1 cellular context compared by ENCODE assay signal in the genomic region with DNA sequence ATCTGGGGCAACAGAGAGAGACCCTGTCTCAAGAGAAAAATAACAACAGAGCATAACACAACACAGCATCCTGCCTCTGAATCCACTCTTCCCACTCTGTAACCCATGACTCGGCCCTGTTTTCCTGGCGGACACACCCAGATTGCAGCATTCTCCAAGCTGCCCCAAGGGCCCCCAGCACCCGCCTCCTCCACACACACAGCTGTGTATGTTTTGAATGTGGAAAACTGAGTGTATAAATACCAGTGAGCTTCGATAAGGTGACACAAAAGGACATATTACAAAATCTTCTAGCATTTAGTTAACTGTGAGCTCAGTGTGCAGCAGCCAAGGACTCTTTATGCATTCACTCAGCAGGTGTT.
A peak's percentile ranks its signal among the peaks of the same experiment; 100 is the strongest.
TF ChIP-seq lines count a peak whose summit lies in the region.

No MANE protein-coding gene starts in this region.

TF ChIP-seq in HepG2, 621 proteins besides CTCF, POLR2A, EP300 and RAD21 (continued from another document and continues in another):
- TF ChIP-seq, protein P1, sequence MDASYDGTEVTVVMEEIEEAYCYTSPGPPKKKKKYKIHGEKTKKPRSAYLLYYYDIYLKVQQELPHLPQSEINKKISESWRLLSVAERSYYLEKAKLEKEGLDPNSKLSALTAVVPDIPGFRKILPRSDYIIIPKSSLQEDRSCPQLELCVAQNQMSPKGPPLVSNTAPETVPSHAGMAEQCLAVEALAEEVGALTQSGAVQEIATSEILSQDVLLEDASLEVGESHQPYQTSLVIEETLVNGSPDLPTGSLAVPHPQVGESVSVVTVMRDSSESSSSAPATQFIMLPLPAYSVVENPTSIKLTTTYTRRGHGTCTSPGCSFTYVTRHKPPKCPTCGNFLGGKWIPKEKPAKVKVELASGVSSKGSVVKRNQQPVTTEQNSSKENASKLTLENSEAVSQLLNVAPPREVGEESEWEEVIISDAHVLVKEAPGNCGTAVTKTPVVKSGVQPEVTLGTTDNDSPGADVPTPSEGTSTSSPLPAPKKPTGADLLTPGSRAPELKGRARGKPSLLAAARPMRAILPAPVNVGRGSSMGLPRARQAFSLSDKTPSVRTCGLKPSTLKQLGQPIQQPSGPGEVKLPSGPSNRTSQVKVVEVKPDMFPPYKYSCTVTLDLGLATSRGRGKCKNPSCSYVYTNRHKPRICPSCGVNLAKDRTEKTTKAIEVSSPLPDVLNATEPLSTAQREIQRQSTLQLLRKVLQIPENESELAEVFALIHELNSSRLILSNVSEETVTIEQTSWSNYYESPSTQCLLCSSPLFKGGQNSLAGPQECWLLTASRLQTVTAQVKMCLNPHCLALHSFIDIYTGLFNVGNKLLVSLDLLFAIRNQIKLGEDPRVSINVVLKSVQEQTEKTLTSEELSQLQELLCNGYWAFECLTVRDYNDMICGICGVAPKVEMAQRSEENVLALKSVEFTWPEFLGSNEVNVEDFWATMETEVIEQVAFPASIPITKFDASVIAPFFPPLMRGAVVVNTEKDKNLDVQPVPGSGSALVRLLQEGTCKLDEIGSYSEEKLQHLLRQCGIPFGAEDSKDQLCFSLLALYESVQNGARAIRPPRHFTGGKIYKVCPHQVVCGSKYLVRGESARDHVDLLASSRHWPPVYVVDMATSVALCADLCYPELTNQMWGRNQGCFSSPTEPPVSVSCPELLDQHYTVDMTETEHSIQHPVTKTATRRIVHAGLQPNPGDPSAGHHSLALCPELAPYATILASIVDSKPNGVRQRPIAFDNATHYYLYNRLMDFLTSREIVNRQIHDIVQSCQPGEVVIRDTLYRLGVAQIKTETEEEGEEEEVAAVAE (CRISPR knock-in tag; IDR thresholded peaks at IDR 0.05; ENCODE audit: borderline replicate concordance): no peak
- no peak for TF ChIP-seq PHF21A (CRISPR knock-in tag; IDR thresholded peaks at IDR 0.05)
- TF ChIP-seq TBX3 (IDR thresholded peaks at IDR 0.05; ENCODE audit: borderline replicate concordance): 0 out of 2 replicates have a peak, but pooled peaks have one; percentile 20
- TF ChIP-seq, protein P2, sequence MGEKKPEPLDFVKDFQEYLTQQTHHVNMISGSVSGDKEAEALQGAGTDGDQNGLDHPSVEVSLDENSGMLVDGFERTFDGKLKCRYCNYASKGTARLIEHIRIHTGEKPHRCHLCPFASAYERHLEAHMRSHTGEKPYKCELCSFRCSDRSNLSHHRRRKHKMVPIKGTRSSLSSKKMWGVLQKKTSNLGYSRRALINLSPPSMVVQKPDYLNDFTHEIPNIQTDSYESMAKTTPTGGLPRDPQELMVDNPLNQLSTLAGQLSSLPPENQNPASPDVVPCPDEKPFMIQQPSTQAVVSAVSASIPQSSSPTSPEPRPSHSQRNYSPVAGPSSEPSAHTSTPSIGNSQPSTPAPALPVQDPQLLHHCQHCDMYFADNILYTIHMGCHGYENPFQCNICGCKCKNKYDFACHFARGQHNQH (CRISPR knock-in tag; IDR thresholded peaks at IDR 0.05): peak; percentile 37; the same call in 1 of the 2 replicates
- no peak for TF ChIP-seq MBNL3 (CRISPR knock-in tag; conservative IDR thresholded peaks at IDR 0.05)
- TF ChIP-seq, protein P3, sequence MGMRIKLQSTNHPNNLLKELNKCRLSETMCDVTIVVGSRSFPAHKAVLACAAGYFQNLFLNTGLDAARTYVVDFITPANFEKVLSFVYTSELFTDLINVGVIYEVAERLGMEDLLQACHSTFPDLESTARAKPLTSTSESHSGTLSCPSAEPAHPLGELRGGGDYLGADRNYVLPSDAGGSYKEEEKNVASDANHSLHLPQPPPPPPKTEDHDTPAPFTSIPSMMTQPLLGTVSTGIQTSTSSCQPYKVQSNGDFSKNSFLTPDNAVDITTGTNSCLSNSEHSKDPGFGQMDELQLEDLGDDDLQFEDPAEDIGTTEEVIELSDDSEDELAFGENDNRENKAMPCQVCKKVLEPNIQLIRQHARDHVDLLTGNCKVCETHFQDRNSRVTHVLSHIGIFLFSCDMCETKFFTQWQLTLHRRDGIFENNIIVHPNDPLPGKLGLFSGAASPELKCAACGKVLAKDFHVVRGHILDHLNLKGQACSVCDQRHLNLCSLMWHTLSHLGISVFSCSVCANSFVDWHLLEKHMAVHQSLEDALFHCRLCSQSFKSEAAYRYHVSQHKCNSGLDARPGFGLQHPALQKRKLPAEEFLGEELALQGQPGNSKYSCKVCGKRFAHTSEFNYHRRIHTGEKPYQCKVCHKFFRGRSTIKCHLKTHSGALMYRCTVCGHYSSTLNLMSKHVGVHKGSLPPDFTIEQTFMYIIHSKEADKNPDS (CRISPR knock-in tag; IDR thresholded peaks at IDR 0.05): no peak
- TF ChIP-seq, protein P4, sequence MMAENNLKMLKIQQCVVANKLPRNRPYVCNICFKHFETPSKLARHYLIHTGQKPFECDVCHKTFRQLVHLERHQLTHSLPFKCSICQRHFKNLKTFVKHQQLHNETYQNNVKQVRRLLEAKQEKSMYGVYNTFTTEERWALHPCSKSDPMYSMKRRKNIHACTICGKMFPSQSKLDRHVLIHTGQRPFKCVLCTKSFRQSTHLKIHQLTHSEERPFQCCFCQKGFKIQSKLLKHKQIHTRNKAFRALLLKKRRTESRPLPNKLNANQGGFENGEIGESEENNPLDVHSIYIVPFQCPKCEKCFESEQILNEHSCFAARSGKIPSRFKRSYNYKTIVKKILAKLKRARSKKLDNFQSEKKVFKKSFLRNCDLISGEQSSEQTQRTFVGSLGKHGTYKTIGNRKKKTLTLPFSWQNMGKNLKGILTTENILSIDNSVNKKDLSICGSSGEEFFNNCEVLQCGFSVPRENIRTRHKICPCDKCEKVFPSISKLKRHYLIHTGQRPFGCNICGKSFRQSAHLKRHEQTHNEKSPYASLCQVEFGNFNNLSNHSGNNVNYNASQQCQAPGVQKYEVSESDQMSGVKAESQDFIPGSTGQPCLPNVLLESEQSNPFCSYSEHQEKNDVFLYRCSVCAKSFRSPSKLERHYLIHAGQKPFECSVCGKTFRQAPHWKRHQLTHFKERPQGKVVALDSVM (CRISPR knock-in tag; IDR thresholded peaks at IDR 0.05): no peak
- TF ChIP-seq ZNF3 (CRISPR knock-in tag; IDR thresholded peaks at IDR 0.05): no peak
- no peak for TF ChIP-seq ZNF761 (CRISPR knock-in tag; conservative IDR thresholded peaks at IDR 0.05)
- TF ChIP-seq HDAC6 (IDR thresholded peaks at IDR 0.05; ENCODE audit: low read depth, low read length): no peak
- TF ChIP-seq ZFP36L1 (CRISPR knock-in tag; IDR thresholded peaks at IDR 0.05): no peak
- no peak for TF ChIP-seq EZH2 (conservative IDR thresholded peaks at IDR 0.05; ENCODE audit: low read depth, low read length)
- TF ChIP-seq ZSCAN30 (CRISPR knock-in tag; IDR thresholded peaks at IDR 0.05): no peak
- TF ChIP-seq TARDBP (CRISPR knock-in tag; IDR thresholded peaks at IDR 0.05): 0 out of 2 replicates have a peak, but pooled peaks have one; percentile 24
- TF ChIP-seq ZNF841 (CRISPR knock-in tag; IDR thresholded peaks at IDR 0.05; ENCODE audit: borderline replicate concordance): no peak
- TF ChIP-seq, protein P5, sequence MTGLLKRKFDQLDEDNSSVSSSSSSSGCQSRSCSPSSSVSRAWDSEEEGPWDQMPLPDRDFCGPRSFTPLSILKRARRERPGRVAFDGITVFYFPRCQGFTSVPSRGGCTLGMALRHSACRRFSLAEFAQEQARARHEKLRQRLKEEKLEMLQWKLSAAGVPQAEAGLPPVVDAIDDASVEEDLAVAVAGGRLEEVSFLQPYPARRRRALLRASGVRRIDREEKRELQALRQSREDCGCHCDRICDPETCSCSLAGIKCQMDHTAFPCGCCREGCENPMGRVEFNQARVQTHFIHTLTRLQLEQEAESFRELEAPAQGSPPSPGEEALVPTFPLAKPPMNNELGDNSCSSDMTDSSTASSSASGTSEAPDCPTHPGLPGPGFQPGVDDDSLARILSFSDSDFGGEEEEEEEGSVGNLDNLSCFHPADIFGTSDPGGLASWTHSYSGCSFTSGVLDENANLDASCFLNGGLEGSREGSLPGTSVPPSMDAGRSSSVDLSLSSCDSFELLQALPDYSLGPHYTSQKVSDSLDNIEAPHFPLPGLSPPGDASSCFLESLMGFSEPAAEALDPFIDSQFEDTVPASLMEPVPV (CRISPR knock-in tag; IDR thresholded peaks at IDR 0.05): no peak
- peak; percentile 42; the same call in 1 of the 2 replicates for TF ChIP-seq NCOA2 (CRISPR knock-in tag; IDR thresholded peaks at IDR 0.05)
- TF ChIP-seq FOXJ3 (CRISPR knock-in tag; IDR thresholded peaks at IDR 0.05; ENCODE audit: borderline replicate concordance): 0 out of 2 replicates have a peak, but pooled peaks have one; percentile 25
- no peak for TF ChIP-seq PTBP1 (IDR thresholded peaks at IDR 0.05; ENCODE audit: low read depth, low read length, poor library complexity, severe bottlenecking)
- peak; percentile 51; the same call in 1 of the 2 replicates for TF ChIP-seq SAP130 (CRISPR knock-in tag; IDR thresholded peaks at IDR 0.05; ENCODE audit: low read depth)
- TF ChIP-seq MIER3 (CRISPR knock-in tag; IDR thresholded peaks at IDR 0.05; ENCODE audit: borderline replicate concordance): peak; percentile 18; the same call in 1 of the 2 replicates
- peak; percentile 10 for TF ChIP-seq ASH2L (IDR thresholded peaks at IDR 0.05; ENCODE audit: insufficient read length, low read depth, low read length)
- no peak for TF ChIP-seq ZNF274 (CRISPR knock-in tag; IDR thresholded peaks at IDR 0.05)
- TF ChIP-seq ZNF510 (CRISPR knock-in tag; IDR thresholded peaks at IDR 0.05; ENCODE audit: low read depth): no peak
- no peak for TF ChIP-seq NFE2L1 (CRISPR knock-in tag; IDR thresholded peaks at IDR 0.05; ENCODE audit: borderline replicate concordance)
- TF ChIP-seq PLRG1 (conservative IDR thresholded peaks at IDR 0.05): no peak
- peak; percentile 56; the same call in 1 of the 2 replicates for TF ChIP-seq BCL6 (CRISPR knock-in tag; IDR thresholded peaks at IDR 0.05)
- no peak for TF ChIP-seq IRX3 (CRISPR knock-in tag; IDR thresholded peaks at IDR 0.05; ENCODE audit: borderline replicate concordance, low read depth)
- no peak for TF ChIP-seq SP140L (CRISPR knock-in tag; IDR thresholded peaks at IDR 0.05; ENCODE audit: borderline replicate concordance)
- TF ChIP-seq HMG20B (CRISPR knock-in tag; conservative IDR thresholded peaks at IDR 0.05): 0 out of 2 replicates have a peak, but pooled peaks have one; percentile 25
- no peak for TF ChIP-seq ZNF260 (CRISPR knock-in tag; IDR thresholded peaks at IDR 0.05; ENCODE audit: borderline replicate concordance, low read depth)
- 0 out of 2 replicates have a peak, but pooled peaks have one; percentile 21 for TF ChIP-seq DPF2 (CRISPR knock-in tag; IDR thresholded peaks at IDR 0.05; ENCODE audit: borderline replicate concordance, low read depth)
- TF ChIP-seq, protein P6, sequence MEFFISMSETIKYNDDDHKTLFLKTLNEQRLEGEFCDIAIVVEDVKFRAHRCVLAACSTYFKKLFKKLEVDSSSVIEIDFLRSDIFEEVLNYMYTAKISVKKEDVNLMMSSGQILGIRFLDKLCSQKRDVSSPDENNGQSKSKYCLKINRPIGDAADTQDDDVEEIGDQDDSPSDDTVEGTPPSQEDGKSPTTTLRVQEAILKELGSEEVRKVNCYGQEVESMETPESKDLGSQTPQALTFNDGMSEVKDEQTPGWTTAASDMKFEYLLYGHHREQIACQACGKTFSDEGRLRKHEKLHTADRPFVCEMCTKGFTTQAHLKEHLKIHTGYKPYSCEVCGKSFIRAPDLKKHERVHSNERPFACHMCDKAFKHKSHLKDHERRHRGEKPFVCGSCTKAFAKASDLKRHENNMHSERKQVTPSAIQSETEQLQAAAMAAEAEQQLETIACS (CRISPR knock-in tag; IDR thresholded peaks at IDR 0.05): no peak
- peak; percentile 45 for TF ChIP-seq TEAD3 (CRISPR knock-in tag; optimal IDR thresholded peaks at IDR 0.05; ENCODE audit: borderline replicate concordance)
- TF ChIP-seq, protein P7, sequence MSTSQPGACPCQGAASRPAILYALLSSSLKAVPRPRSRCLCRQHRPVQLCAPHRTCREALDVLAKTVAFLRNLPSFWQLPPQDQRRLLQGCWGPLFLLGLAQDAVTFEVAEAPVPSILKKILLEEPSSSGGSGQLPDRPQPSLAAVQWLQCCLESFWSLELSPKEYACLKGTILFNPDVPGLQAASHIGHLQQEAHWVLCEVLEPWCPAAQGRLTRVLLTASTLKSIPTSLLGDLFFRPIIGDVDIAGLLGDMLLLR (CRISPR knock-in tag; IDR thresholded peaks at IDR 0.05): no peak
- peak; percentile 44; the same call in 1 of the 2 replicates for TF ChIP-seq NCOR1 (IDR thresholded peaks at IDR 0.05; ENCODE audit: borderline replicate concordance, low read length)
- TF ChIP-seq GFI1 (CRISPR knock-in tag; IDR thresholded peaks at IDR 0.05; ENCODE audit: borderline replicate concordance): no peak
- TF ChIP-seq, protein P8, sequence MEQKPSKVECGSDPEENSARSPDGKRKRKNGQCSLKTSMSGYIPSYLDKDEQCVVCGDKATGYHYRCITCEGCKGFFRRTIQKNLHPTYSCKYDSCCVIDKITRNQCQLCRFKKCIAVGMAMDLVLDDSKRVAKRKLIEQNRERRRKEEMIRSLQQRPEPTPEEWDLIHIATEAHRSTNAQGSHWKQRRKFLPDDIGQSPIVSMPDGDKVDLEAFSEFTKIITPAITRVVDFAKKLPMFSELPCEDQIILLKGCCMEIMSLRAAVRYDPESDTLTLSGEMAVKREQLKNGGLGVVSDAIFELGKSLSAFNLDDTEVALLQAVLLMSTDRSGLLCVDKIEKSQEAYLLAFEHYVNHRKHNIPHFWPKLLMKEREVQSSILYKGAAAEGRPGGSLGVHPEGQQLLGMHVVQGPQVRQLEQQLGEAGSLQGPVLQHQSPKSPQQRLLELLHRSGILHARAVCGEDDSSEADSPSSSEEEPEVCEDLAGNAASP (CRISPR knock-in tag; IDR thresholded peaks at IDR 0.05; ENCODE audit: borderline replicate concordance): 0 out of 2 replicates have a peak, but pooled peaks have one; percentile 24
- no peak for TF ChIP-seq AGO1 (IDR thresholded peaks at IDR 0.05; ENCODE audit: low read depth, low read length, poor library complexity, severe bottlenecking)
- no peak for TF ChIP-seq CCDC6 (CRISPR knock-in tag; IDR thresholded peaks at IDR 0.05)
- TF ChIP-seq, protein P9, sequence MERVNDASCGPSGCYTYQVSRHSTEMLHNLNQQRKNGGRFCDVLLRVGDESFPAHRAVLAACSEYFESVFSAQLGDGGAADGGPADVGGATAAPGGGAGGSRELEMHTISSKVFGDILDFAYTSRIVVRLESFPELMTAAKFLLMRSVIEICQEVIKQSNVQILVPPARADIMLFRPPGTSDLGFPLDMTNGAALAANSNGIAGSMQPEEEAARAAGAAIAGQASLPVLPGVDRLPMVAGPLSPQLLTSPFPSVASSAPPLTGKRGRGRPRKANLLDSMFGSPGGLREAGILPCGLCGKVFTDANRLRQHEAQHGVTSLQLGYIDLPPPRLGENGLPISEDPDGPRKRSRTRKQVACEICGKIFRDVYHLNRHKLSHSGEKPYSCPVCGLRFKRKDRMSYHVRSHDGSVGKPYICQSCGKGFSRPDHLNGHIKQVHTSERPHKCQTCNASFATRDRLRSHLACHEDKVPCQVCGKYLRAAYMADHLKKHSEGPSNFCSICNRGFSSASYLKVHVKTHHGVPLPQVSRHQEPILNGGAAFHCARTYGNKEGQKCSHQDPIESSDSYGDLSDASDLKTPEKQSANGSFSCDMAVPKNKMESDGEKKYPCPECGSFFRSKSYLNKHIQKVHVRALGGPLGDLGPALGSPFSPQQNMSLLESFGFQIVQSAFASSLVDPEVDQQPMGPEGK (CRISPR knock-in tag; IDR thresholded peaks at IDR 0.05): peak; percentile 95
- peak; percentile 19; the same call in 1 of the 2 replicates for TF ChIP-seq SALL1 (CRISPR knock-in tag; IDR thresholded peaks at IDR 0.05)
- TF ChIP-seq, protein P10, sequence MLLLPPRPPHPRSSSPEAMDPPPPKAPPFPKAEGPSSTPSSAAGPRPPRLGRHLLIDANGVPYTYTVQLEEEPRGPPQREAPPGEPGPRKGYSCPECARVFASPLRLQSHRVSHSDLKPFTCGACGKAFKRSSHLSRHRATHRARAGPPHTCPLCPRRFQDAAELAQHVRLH (CRISPR knock-in tag; IDR thresholded peaks at IDR 0.05; ENCODE audit: borderline replicate concordance, low read depth): no peak
- TF ChIP-seq ZNF589 (CRISPR knock-in tag; conservative IDR thresholded peaks at IDR 0.05): no peak
